ENCODE assay signal across 20 cellular contexts in the genomic region with DNA sequence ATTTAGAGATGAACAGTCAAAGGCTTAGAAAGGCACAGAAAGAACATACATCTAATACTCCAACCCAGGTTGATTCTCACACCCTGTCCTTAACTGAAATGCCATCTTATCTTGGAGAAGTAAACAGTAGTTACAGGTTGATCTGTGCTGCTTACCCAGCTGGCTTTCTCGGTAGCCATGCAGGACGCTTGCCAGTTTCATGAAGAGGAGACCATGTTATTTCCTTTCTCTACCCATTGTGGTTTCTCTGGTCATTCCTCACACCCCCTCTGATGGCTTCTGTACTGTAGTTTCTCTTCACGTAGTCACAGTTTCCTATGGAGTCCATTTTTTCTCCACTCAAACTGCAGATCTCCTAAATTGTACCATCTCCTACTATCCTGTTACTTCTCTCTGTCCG.
DNase-seq lines count a peak whose midpoint lies in the region; ATAC-seq, FAIRE-seq and TF ChIP-seq lines count a peak whose summit lies in the region.
"Had no signal": no experiment of that assay in that cellular context is flagged by ENCODE, and none has a peak within 500 bp of the region (broad histone marks: within the 10 kb centered on the region; RNA-seq: fewer than 3 reads in every experiment).

No MANE protein-coding gene starts in this region.

- H3K4me2 ChIP-seq in astrocyte (ENCODE audit: low read length) = no peak overlapping the region

- no peak for FAIRE-seq in astrocyte (lab: Jason Lieb, UNC)
- FAIRE-seq: D721Med, K562 had no signal

- ATAC-seq in GM18867 (IDR thresholded peaks at IDR 0.05; ENCODE audit: unreplicated experiment) = peak; percentile 92
- no peak for ATAC-seq in HG03135 (IDR thresholded peaks at IDR 0.05; ENCODE audit: unreplicated experiment)
- ATAC-seq in GM19463 (IDR thresholded peaks at IDR 0.05; ENCODE audit: unreplicated experiment) = no peak
- ATAC-seq: CD8-positive, alpha-beta T cell; K562 had no signal

- H3K36me3 Mint-ChIP-seq in astrocyte (ENCODE audit: low read depth, unreplicated experiment) = no peaks in the 10 kb centered on the region
- H3K36me3 Mint-ChIP-seq: CD8-positive, alpha-beta T cell had no signal

- H3K27ac Mint-ChIP-seq in astrocyte (ENCODE audit: unreplicated experiment) = no peak overlapping the region
- H3K27ac Mint-ChIP-seq: B cell; CD8-positive, alpha-beta T cell; H9 had no signal

- no peaks in the 10 kb centered on the region for H3K4me1 Mint-ChIP-seq in astrocyte (ENCODE audit: low read depth, unreplicated experiment)
- H3K4me1 Mint-ChIP-seq: B cell, H9 had no signal

- intact Hi-C loops in prostate gland (cut with DNase I) = no loop called here

- H3K4me3 Mint-ChIP-seq in astrocyte (ENCODE audit: unreplicated experiment) = no peak overlapping the region
- H3K4me3 Mint-ChIP-seq: B cell; CD8-positive, alpha-beta T cell; H9 had no signal

- H4K20me1 ChIP-seq in astrocyte (ENCODE audit: insufficient read depth, low read length) = no peaks in the 10 kb centered on the region

- DNase-seq in LNCaP clone FGC (ENCODE audit: low read depth) (peak; percentile 13), astrocyte (ENCODE audit: low read depth) (peak; percentile 6), prostate gland (ENCODE audit: low spot score) (peak; percentile 4), AG08396 (ENCODE audit: low spot score) (no peak)
- DNase-seq: ACHN; CD8-positive, alpha-beta T cell; COR-L47; DMS153; GF-D8; GOT3; H9; Karpas-422 had no signal

- no peak overlapping the region for H3K27ac ChIP-seq in astrocyte (ENCODE audit: low read depth, low read length)
- no peak overlapping the region for H3K27ac ChIP-seq in prostate gland
- H3K27ac ChIP-seq: C4-2B, HL-60 had no signal

- H3K36me3 ChIP-seq in astrocyte (ENCODE audit: insufficient read depth, low read length) = no peaks in the 10 kb centered on the region
- no peaks in the 10 kb centered on the region for H3K36me3 ChIP-seq in prostate gland

- H3K9ac ChIP-seq in astrocyte (ENCODE audit: low read length) = no peak overlapping the region

- no peak overlapping the region for H2AFZ ChIP-seq in astrocyte (ENCODE audit: low read depth, low read length)

- no peak for TF ChIP-seq POLR2A in prostate gland (IDR thresholded peaks at IDR 0.05)

- H3K27me3 Mint-ChIP-seq in astrocyte (ENCODE audit: low read depth, unreplicated experiment) = no peaks in the 10 kb centered on the region

- H3K27me3 ChIP-seq in astrocyte (ENCODE audit: insufficient read depth, low read length) (no peaks in the 10 kb centered on the region), prostate gland (replicated peaks; ENCODE audit: insufficient read depth) (no peaks in the 10 kb centered on the region)

- WGBS in prostate gland = 68% methylated on average over 4 of the region's 4 CpGs

- no peaks in the 10 kb centered on the region for H3K4me1 ChIP-seq in astrocyte (ENCODE audit: insufficient read depth, low read length)
- no peaks in the 10 kb centered on the region for H3K4me1 ChIP-seq in prostate gland (replicated peaks)

- no peaks in the 10 kb centered on the region for H3K79me2 ChIP-seq in astrocyte (ENCODE audit: insufficient read depth, low read length)

- no peaks in the 10 kb centered on the region for H3K9me3 ChIP-seq in astrocyte (ENCODE audit: insufficient read depth, low read depth, low read length)
- no peaks in the 10 kb centered on the region for H3K9me3 ChIP-seq in prostate gland

- TF ChIP-seq CTCF in LNCaP clone FGC (IDR thresholded peaks at IDR 0.05; ENCODE audit: control insufficient read depth, extremely low read depth, insufficient read depth) (no peak), astrocyte (IDR thresholded peaks at IDR 0.05; ENCODE audit: insufficient read depth, low read depth, low read length) (no peak), prostate gland (IDR thresholded peaks at IDR 0.05) (no peak)

- no peaks in the 10 kb centered on the region for H3K9me3 Mint-ChIP-seq in astrocyte (ENCODE audit: unreplicated experiment)
- H3K9me3 Mint-ChIP-seq: CD8-positive, alpha-beta T cell; H9 had no signal

- H3K4me3 ChIP-seq in LNCaP clone FGC (ENCODE audit: low read depth, low read length) = no peak overlapping the region
- H3K4me3 ChIP-seq in astrocyte (ENCODE audit: insufficient read depth, low read depth, low read length) = no peak overlapping the region
- no peak overlapping the region for H3K4me3 ChIP-seq in prostate gland
- H3K4me3 ChIP-seq: K562 had no signal
